ENCODE assay signal across 1 cellular context in genomic region chr4:24770111-24770584, GRCh38.
TF ChIP-seq lines count a peak whose summit lies in the region.

No MANE protein-coding gene starts in this region.

TF ChIP-seq in IMR-90, 13 proteins besides CTCF, POLR2A, EP300 and RAD21 (continued from another document):
- no peak for TF ChIP-seq MAZ (IDR thresholded peaks at IDR 0.05; ENCODE audit: borderline replicate concordance, low read depth, low read length)
- TF ChIP-seq CEBPB (IDR thresholded peaks at IDR 0.05; ENCODE audit: low read depth, low read length) = peak; percentile 68; the same call in 1 of the 2 replicates
- peak; percentile 76 for TF ChIP-seq FOS (IDR thresholded peaks at IDR 0.05; ENCODE audit: low read depth, low read length)
- TF ChIP-seq MAFK (IDR thresholded peaks at IDR 0.05; ENCODE audit: low read depth, low read length) = peak; percentile 44; the same call in 1 of the 2 replicates
- TF ChIP-seq MXI1 (IDR thresholded peaks at IDR 0.05; ENCODE audit: borderline replicate concordance, low read depth, low read length) = 0 out of 2 replicates have a peak, but pooled peaks have one; percentile 37
- TF ChIP-seq SMC3 (IDR thresholded peaks at IDR 0.05; ENCODE audit: low read depth, low read length) = no peak
- TF ChIP-seq CHD1 (IDR thresholded peaks at IDR 0.05; ENCODE audit: low read depth, low read length) = no peak
- TF ChIP-seq USF2 (IDR thresholded peaks at IDR 0.05; ENCODE audit: low read depth, low read length) = peak; percentile 44
- no peak for TF ChIP-seq RFX5 (IDR thresholded peaks at IDR 0.05; ENCODE audit: low read depth, low read length)
